ENCODE assay signal across 8 cellular contexts in the genomic region with DNA sequence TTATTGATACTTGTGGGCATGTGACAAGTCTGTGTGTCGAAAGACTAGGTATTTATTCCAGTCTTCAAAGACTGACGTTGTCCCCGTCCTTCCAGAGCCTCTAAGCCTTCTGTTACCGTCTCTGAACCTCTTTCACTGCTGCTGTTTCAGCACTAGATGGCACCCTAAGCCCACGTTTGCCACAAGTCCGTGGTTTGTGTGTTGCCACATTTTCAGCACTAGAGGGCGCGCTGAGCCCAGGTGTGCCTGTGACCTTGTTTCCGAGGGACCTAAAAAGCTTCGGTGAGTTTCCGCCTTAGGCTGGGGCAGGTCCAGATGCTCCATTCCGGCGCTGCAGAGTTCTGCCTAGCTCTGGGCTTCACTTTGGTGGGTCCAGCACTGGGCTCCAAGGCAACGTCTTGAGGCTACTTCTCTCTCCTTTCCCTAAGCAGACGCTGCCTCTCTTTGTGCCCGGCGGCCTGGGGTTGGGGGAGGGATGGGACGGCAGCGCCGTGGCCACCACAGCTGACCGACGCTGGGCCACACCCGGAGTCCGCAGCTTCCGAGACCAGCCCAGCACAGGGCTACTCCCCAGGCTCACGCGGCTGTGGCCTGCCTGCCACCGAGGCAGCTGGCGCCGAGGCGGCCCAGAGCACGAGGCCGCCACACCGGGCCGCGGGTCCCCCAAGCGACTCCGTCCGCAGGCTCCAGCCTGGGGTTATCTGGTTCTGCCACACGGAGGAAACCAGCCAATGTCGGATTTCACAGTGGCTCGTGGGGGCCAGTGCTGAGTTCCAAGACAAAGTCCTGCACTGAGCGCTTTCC.
A peak's percentile ranks its signal among the peaks of the same experiment; 100 is the strongest.
DNase-seq lines count a peak whose midpoint lies in the region; ATAC-seq and TF ChIP-seq lines count a peak whose summit lies in the region.

No MANE protein-coding gene starts in this region.

- TF ChIP-seq POLR2A in testis (IDR thresholded peaks at IDR 0.05) = no peak

- no peaks in the 10 kb centered on the region for H3K36me3 ChIP-seq in testis (ENCODE audit: low read depth, missing control alignments)

- WGBS in testis, 2 donors = 12 to 39% methylated on average over 27 to 43 of the region's 43 CpGs

- DNase-seq in Daoy (ENCODE audit: low read depth) (peak; percentile 16), KG1 (lab: John Stamatoyannopoulos, UW) (peak; percentile 57), SHP77 treated with DMSO at 0.1 percent for 48 hours (lab: John Stamatoyannopoulos, UW) (peak; percentile 60), activated gamma-delta T cell (lab: John Stamatoyannopoulos, UW) (peak; percentile 5), foreskin melanocyte (peak; percentile 60), omental fat pad (ENCODE audit: low spot score) (peak; percentile 30), testis (peak; percentile 91)

- H3K27ac ChIP-seq in testis = no peak overlapping the region

- H3K4me3 ChIP-seq in testis = peak overlapping the region; percentile 46 to 59

- ATAC-seq in GM21737 (IDR thresholded peaks at IDR 0.05; ENCODE audit: unreplicated experiment) (peak; percentile 96), omental fat pad (ENCODE audit: low FRiP score) (peak; percentile 80)

- no peaks in the 10 kb centered on the region for H3K9me3 ChIP-seq in testis

- intact Hi-C loops in testis (cut with DNase I; ENCODE audit: low total_unique reads) = no loop called here

- H3K27me3 ChIP-seq in testis = no peaks in the 10 kb centered on the region

- no peaks in the 10 kb centered on the region for H3K4me1 ChIP-seq in testis

- TF ChIP-seq CTCF in omental fat pad (IDR thresholded peaks at IDR 0.05) (peak in 2 of 3 donors; percentile 34 to 70), testis (IDR thresholded peaks at IDR 0.05) (peak; percentile 92 to 97 (median 95))

Comparison
In these comparisons a context has a peak if more than half of its experiments do, and no peak if none do; other contexts are left out.
1. DNase-seq: peak in every context shown above with its lines; median percentile 91 in testis; 60 in SHP77 treated with DMSO at 0.1 percent for 48 hours; 60 in foreskin melanocyte; 57 in KG1; 30 in omental fat pad; 16 in Daoy; 5 in activated gamma-delta T cell.